ENCODE assay signal across 20 cellular contexts in the genomic region with DNA sequence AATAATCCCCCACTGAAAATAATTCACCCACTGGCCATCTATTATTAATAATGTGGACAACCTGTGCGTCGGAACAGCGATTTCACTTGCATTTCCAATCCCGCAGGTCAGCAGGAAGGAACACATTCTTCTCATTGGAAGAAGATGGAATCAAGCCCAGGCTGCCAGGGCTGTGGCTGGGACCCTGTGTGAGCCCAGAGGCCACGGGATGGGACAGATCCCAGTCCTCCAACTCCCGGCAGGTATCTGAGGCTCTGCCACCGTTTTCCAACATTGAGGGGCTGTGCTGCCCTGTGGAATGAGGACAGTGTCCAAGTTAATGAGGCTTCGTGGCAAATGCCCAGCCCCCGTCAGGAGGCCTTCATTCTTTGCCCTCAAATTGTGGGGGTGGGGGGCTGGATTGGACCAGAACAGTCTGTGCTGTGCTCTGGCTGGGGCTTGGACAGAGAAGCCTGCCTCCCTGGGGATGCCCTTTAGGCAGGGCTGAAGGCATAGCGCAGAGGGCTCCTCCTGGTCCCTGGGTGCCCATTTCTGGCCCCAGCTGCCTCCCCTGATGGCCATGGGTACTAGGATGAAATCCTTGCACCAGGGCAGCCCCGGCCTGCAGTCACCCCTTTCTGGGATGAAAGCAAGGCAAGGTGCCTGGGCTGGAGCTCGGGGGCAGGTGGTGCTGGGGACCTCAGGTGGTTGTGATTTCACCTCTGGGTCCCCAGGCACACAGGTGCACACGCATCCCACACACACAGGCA.
DNase-seq lines count a peak whose midpoint lies in the region; ATAC-seq and TF ChIP-seq lines count a peak whose summit lies in the region.
"Had no signal": no experiment of that assay in that cellular context is flagged by ENCODE, and none has a peak within 500 bp of the region (broad histone marks: within the 10 kb centered on the region; RNA-seq: fewer than 3 reads in every experiment).

No MANE protein-coding gene starts in this region.

- CTCF ChIA-PET in WTC11 (lab: Charles Lee) = no interaction called here

- POLR2A ChIA-PET in WTC11 (lab: Charles Lee) = no interaction called here

- H3K9me3 ChIP-seq in left ventricle myocardium inferior (replicated peaks) (no peaks in the 10 kb centered on the region), esophagus squamous epithelium (no peaks in the 10 kb centered on the region)
- H3K9me3 ChIP-seq: A549, HAP-1 had no signal

- no peak for TF ChIP-seq POLR2A in esophagus squamous epithelium (IDR thresholded peaks at IDR 0.05)

- no peaks in the 10 kb centered on the region for H3K27me3 Mint-ChIP-seq in WTC11 (ENCODE audit: low read depth)
- H3K27me3 Mint-ChIP-seq in glutamatergic neuron (ENCODE audit: unreplicated experiment) = peaks cover 9% of the 10 kb centered on the region
- peaks cover 8% of the 10 kb centered on the region for H3K27me3 Mint-ChIP-seq in activated naive CD8-positive, alpha-beta T cell treated with anti-CD3 and anti-CD28 coated beads, Interleukin-2, amount 50 U/mL, for 24 hours

- DNase-seq in Right ventricle myocardium superior = peak; percentile 2
- no peak for DNase-seq in left ventricle myocardium inferior
- DNase-seq in WTC11 (ENCODE audit: low spot score) = no peak
- peak; percentile 25 for DNase-seq in glutamatergic neuron
- peak; percentile 28 for DNase-seq in retina
- DNase-seq in stimulated activated CD8-positive, alpha-beta memory T cell treated with anti-CD3 and anti-CD28 coated beads, Interleukin-4, amount 100 ng/mL, for 48 hours = no peak
- no peak for DNase-seq in esophagus squamous epithelium (lab: John Stamatoyannopoulos, UW)
- no peak for DNase-seq in activated naive CD8-positive, alpha-beta T cell treated with anti-CD3 and anti-CD28 coated beads, Interleukin-2, amount 50 U/mL, for 24 hours
- DNase-seq: AML-193; CD8-positive, alpha-beta memory T cell; COR-L47; DMS 273 treated with DMSO at 0.1 percent for 48 hours; DMS53; DND-41; EL had no signal

- intact Hi-C loops in Right ventricle myocardium superior (cut with DNase I) = no loop called here
- intact Hi-C loops in left ventricle myocardium inferior (cut with micrococcal nuclease) = no loop called here
- intact Hi-C loops in esophagus squamous epithelium (cut with DNase I) = no loop called here

- H3K27me3 ChIP-seq in left ventricle myocardium inferior (ENCODE audit: low read depth) (peaks cover 23% of the 10 kb centered on the region), esophagus squamous epithelium (peaks cover 0 to 80% (median 0%) of the 10 kb centered on the region in 4 donors)

- WGBS in esophagus squamous epithelium, 2 donors = 50 to 59% methylated on average over 7 to 9 of the region's 13 CpGs

- TF ChIP-seq CTCF in left ventricle myocardium inferior (IDR thresholded peaks at IDR 0.05; ENCODE audit: borderline replicate concordance) = no peak
- no peak for TF ChIP-seq CTCF in WTC11 (IDR thresholded peaks at IDR 0.05)
- no peak for TF ChIP-seq CTCF in glutamatergic neuron (IDR thresholded peaks at IDR 0.05; ENCODE audit: partially characterized antibody, unreplicated experiment)
- TF ChIP-seq CTCF in esophagus squamous epithelium (IDR thresholded peaks at IDR 0.05) = no peak

- peak overlapping the region; percentile 47; the same call in 1 of the 2 replicates for H3K27ac Mint-ChIP-seq in WTC11
- no peak overlapping the region for H3K27ac Mint-ChIP-seq in glutamatergic neuron (ENCODE audit: unreplicated experiment)
- no peak overlapping the region for H3K27ac Mint-ChIP-seq in activated naive CD8-positive, alpha-beta T cell treated with anti-CD3 and anti-CD28 coated beads, Interleukin-2, amount 50 U/mL, for 24 hours

- H3K9me3 Mint-ChIP-seq in WTC11 (peaks cover 7% of the 10 kb centered on the region), glutamatergic neuron (ENCODE audit: unreplicated experiment) (peaks cover 5% of the 10 kb centered on the region)
- H3K9me3 Mint-ChIP-seq in activated naive CD8-positive, alpha-beta T cell treated with anti-CD3 and anti-CD28 coated beads, Interleukin-2, amount 50 U/mL, for 24 hours = peaks cover 3% of the 10 kb centered on the region
- H3K9me3 Mint-ChIP-seq: CD8-positive, alpha-beta memory T cell had no signal

- H3K4me3 Mint-ChIP-seq in WTC11 (no peak overlapping the region), glutamatergic neuron (ENCODE audit: unreplicated experiment) (no peak overlapping the region)
- H3K4me3 Mint-ChIP-seq in activated naive CD8-positive, alpha-beta T cell treated with anti-CD3 and anti-CD28 coated beads, Interleukin-2, amount 50 U/mL, for 24 hours = no peak overlapping the region
- H3K4me3 Mint-ChIP-seq: CD8-positive, alpha-beta memory T cell had no signal

- ATAC-seq in Right ventricle myocardium superior (ENCODE audit: poor library complexity) (no peak), WTC11 (no peak)
- ATAC-seq in activated naive CD8-positive, alpha-beta T cell treated with anti-CD3 and anti-CD28 coated beads, Interleukin-2, amount 50 U/mL, for 24 hours = no peak
- ATAC-seq: A549, GM12878 had no signal

- no peak overlapping the region for H3K27ac ChIP-seq in left ventricle myocardium inferior (replicated peaks)
- H3K27ac ChIP-seq in esophagus squamous epithelium = no peak overlapping the region
- H3K27ac ChIP-seq: 22Rv1, A549, HL-60 had no signal

- H3K36me3 ChIP-seq in left ventricle myocardium inferior = no peaks in the 10 kb centered on the region
- H3K36me3 ChIP-seq in esophagus squamous epithelium = no peaks in the 10 kb centered on the region
- H3K36me3 ChIP-seq: HAP-1 had no signal

- H3K4me1 Mint-ChIP-seq in WTC11 (peaks cover 4% of the 10 kb centered on the region; the same call in 1 of the 2 replicates), glutamatergic neuron (ENCODE audit: low read depth, unreplicated experiment) (peaks cover 16% of the 10 kb centered on the region)
- no peaks in the 10 kb centered on the region for H3K4me1 Mint-ChIP-seq in activated naive CD8-positive, alpha-beta T cell treated with anti-CD3 and anti-CD28 coated beads, Interleukin-2, amount 50 U/mL, for 24 hours
- H3K4me1 Mint-ChIP-seq: CD8-positive, alpha-beta memory T cell had no signal

- no peak overlapping the region for H3K4me3 ChIP-seq in left ventricle myocardium inferior
- H3K4me3 ChIP-seq in esophagus squamous epithelium = no peak overlapping the region
- H3K4me3 ChIP-seq: A549, GM12878, HAP-1 had no signal

- H3K36me3 Mint-ChIP-seq in WTC11 = peaks cover 5% of the 10 kb centered on the region; the same call in 1 of the 2 replicates
- no peaks in the 10 kb centered on the region for H3K36me3 Mint-ChIP-seq in glutamatergic neuron (ENCODE audit: unreplicated experiment)
- H3K36me3 Mint-ChIP-seq in activated naive CD8-positive, alpha-beta T cell treated with anti-CD3 and anti-CD28 coated beads, Interleukin-2, amount 50 U/mL, for 24 hours (ENCODE audit: low read depth) = no peaks in the 10 kb centered on the region
- H3K36me3 Mint-ChIP-seq: CD8-positive, alpha-beta memory T cell had no signal

- H3K4me1 ChIP-seq in left ventricle myocardium inferior = peaks cover 17% of the 10 kb centered on the region
- peaks cover 0 to 23% (median 9%) of the 10 kb centered on the region in 3 donors for H3K4me1 ChIP-seq in esophagus squamous epithelium
- H3K4me1 ChIP-seq: HAP-1 had no signal

TF ChIP-seq in WTC11, 78 proteins besides CTCF, POLR2A, EP300 and RAD21:
- TF ChIP-seq ZNF671 (CRISPR knock-in tag; IDR thresholded peaks at IDR 0.05) (no peak), JUN (CRISPR knock-in tag; IDR thresholded peaks at IDR 0.05) (no peak), EMX1 (CRISPR knock-in tag; IDR thresholded peaks at IDR 0.05) (no peak), SOX15 (CRISPR knock-in tag; IDR thresholded peaks at IDR 0.05) (no peak)
- TF ChIP-seq, protein P1, sequence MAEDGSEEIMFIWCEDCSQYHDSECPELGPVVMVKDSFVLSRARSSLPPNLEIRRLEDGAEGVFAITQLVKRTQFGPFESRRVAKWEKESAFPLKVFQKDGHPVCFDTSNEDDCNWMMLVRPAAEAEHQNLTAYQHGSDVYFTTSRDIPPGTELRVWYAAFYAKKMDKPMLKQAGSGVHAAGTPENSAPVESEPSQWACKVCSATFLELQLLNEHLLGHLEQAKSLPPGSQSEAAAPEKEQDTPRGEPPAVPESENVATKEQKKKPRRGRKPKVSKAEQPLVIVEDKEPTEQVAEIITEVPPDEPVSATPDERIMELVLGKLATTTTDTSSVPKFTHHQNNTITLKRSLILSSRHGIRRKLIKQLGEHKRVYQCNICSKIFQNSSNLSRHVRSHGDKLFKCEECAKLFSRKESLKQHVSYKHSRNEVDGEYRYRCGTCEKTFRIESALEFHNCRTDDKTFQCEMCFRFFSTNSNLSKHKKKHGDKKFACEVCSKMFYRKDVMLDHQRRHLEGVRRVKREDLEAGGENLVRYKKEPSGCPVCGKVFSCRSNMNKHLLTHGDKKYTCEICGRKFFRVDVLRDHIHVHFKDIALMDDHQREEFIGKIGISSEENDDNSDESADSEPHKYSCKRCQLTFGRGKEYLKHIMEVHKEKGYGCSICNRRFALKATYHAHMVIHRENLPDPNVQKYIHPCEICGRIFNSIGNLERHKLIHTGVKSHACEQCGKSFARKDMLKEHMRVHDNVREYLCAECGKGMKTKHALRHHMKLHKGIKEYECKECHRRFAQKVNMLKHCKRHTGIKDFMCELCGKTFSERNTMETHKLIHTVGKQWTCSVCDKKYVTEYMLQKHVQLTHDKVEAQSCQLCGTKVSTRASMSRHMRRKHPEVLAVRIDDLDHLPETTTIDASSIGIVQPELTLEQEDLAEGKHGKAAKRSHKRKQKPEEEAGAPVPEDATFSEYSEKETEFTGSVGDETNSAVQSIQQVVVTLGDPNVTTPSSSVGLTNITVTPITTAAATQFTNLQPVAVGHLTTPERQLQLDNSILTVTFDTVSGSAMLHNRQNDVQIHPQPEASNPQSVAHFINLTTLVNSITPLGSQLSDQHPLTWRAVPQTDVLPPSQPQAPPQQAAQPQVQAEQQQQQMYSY (CRISPR knock-in tag; IDR thresholded peaks at IDR 0.05) = no peak
- TF ChIP-seq, protein P2, sequence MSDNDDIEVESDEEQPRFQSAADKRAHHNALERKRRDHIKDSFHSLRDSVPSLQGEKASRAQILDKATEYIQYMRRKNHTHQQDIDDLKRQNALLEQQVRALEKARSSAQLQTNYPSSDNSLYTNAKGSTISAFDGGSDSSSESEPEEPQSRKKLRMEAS (CRISPR knock-in tag; IDR thresholded peaks at IDR 0.05) = no peak
- TF ChIP-seq, protein P3, sequence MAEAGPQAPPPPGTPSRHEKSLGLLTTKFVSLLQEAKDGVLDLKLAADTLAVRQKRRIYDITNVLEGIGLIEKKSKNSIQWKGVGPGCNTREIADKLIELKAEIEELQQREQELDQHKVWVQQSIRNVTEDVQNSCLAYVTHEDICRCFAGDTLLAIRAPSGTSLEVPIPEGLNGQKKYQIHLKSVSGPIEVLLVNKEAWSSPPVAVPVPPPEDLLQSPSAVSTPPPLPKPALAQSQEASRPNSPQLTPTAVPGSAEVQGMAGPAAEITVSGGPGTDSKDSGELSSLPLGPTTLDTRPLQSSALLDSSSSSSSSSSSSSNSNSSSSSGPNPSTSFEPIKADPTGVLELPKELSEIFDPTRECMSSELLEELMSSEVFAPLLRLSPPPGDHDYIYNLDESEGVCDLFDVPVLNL (CRISPR knock-in tag; IDR thresholded peaks at IDR 0.05; ENCODE audit: borderline replicate concordance, low read depth) = no peak

Comparison
In these comparisons a context has a peak if more than half of its experiments do, and no peak if none do; other contexts are left out.
1. DNase-seq: peak in Right ventricle myocardium superior (single experiment), glutamatergic neuron (single experiment) and retina (single experiment); none in left ventricle myocardium inferior (single experiment), WTC11 (single experiment), stimulated activated CD8-positive, alpha-beta memory T cell treated with anti-CD3 and anti-CD28 coated beads, Interleukin-4, amount 100 ng/mL, for 48 hours (single experiment), esophagus squamous epithelium (single experiment) and activated naive CD8-positive, alpha-beta T cell treated with anti-CD3 and anti-CD28 coated beads, Interleukin-2, amount 50 U/mL, for 24 hours (single experiment).